16 cellular contexts compared by ENCODE assay signal in the genomic region with DNA sequence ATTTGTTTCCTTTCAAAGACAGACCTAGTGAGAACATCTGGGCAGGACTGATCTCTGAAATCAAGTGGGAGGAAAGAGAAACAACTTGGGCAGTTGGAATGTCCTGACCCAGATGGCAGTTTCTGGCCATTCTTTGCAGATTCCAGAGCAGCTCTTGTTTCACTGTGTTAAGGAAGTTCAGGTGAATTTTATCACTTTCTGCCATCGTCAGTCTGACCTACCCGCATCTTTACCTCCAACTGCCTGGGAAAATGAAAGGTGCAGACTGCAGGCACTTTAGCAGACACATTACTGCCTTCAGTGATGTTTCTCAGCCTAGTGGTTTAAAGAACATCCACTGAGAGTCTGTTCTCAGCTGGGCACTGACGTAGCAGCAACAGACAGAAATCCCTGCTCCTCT.
A peak's percentile ranks its signal among the peaks of the same experiment; 100 is the strongest.
DNase-seq lines count a peak whose midpoint lies in the region; ATAC-seq, FAIRE-seq and TF ChIP-seq lines count a peak whose summit lies in the region.
"Had no signal": no experiment of that assay in that cellular context is flagged by ENCODE, and none has a peak within 500 bp of the region (broad histone marks: within the 10 kb centered on the region; RNA-seq: fewer than 3 reads in every experiment).

No MANE protein-coding gene starts in this region.

- intact Hi-C loops in body of pancreas (cut with DNase I), result no loop called here

- H3K9ac ChIP-seq in adipocyte (ENCODE audit: low read length) (no peak overlapping the region), neural progenitor cell (no peak overlapping the region)
- H3K9ac ChIP-seq: GM23248 had no signal

- no peak for TF ChIP-seq POLR2A in body of pancreas (IDR thresholded peaks at IDR 0.05)

- H3K36me3 ChIP-seq in adipocyte (ENCODE audit: control insufficient read depth, insufficient read depth, low read length, severe bottlenecking), result no peaks in the 10 kb centered on the region
- peaks cover 5% of the 10 kb centered on the region for H3K36me3 ChIP-seq in neural progenitor cell
- H3K36me3 ChIP-seq in small intestine (ENCODE audit: control insufficient read depth in 2 of 2, insufficient read depth in 2 of 2, low read length in 2 of 2), result no peaks in the 10 kb centered on the region
- no peaks in the 10 kb centered on the region for H3K36me3 ChIP-seq in body of pancreas (replicated peaks in 1 of 2; ENCODE audit: insufficient read depth in 1 of 2, low read depth in 2 of 2)

- H4K20me1 ChIP-seq in neural progenitor cell (ENCODE audit: low read depth), result peaks cover 15% of the 10 kb centered on the region

- no peak overlapping the region for H3K4me2 ChIP-seq in neural progenitor cell

- no peaks in the 10 kb centered on the region for H3K4me1 ChIP-seq in adipocyte (ENCODE audit: control insufficient read depth, insufficient read depth, low read length)
- H3K4me1 ChIP-seq in neural progenitor cell, result peaks cover 9% of the 10 kb centered on the region
- H3K4me1 ChIP-seq in small intestine (ENCODE audit: control insufficient read depth in 2 of 2, insufficient read depth in 1 of 2, low read depth in 1 of 2, low read length in 1 of 2), result no peaks in the 10 kb centered on the region
- no peaks in the 10 kb centered on the region for H3K4me1 ChIP-seq in body of pancreas

- H3K9me3 ChIP-seq in adipocyte (ENCODE audit: control insufficient read depth, low read length) (peaks cover 12% of the 10 kb centered on the region), neural progenitor cell (ENCODE audit: low read depth) (peaks cover 6% of the 10 kb centered on the region), small intestine (ENCODE audit: control insufficient read depth, low read depth) (no peaks in the 10 kb centered on the region), body of pancreas (no peaks in the 10 kb centered on the region)

- H3K4me1 Mint-ChIP-seq in glutamatergic neuron (ENCODE audit: low read depth, unreplicated experiment) (peaks cover 8% of the 10 kb centered on the region), neural progenitor cell (no peaks in the 10 kb centered on the region)
- H3K4me1 Mint-ChIP-seq: B cell had no signal

- H3K4me3 ChIP-seq in adipocyte (ENCODE audit: low read length) (no peak overlapping the region), neural progenitor cell (no peak overlapping the region), small intestine (ENCODE audit: low read depth in 1 of 2, low read length in 2 of 2) (no peak overlapping the region), body of pancreas (no peak overlapping the region)
- H3K4me3 ChIP-seq: GM23248 had no signal

- TF ChIP-seq CTCF in glutamatergic neuron (IDR thresholded peaks at IDR 0.05; ENCODE audit: partially characterized antibody, unreplicated experiment) (no peak), neural progenitor cell (IDR thresholded peaks at IDR 0.05) (no peak), body of pancreas (IDR thresholded peaks at IDR 0.05) (no peak)

- ATAC-seq in body of pancreas, result no peak

- H3K27ac Mint-ChIP-seq in glutamatergic neuron (ENCODE audit: unreplicated experiment), result peak overlapping the region; percentile 8
- H3K27ac Mint-ChIP-seq in neural progenitor cell, result no peak overlapping the region
- H3K27ac Mint-ChIP-seq: B cell; CD4-positive, alpha-beta T cell had no signal

- H3K36me3 Mint-ChIP-seq in glutamatergic neuron (ENCODE audit: unreplicated experiment) (peaks cover 11% of the 10 kb centered on the region), neural progenitor cell (peaks cover 5% of the 10 kb centered on the region)

- peak; percentile 29 for DNase-seq in adipocyte (ENCODE audit: low read depth)
- DNase-seq in glutamatergic neuron, result no peak
- peak; percentile 6 for DNase-seq in neural progenitor cell (ENCODE audit: low spot score)
- DNase-seq in small intestine, result peak; percentile 19
- no peak for DNase-seq in activated CD4-positive, CD25-positive, alpha-beta regulatory T cell treated with anti-CD3 and anti-CD28 coated beads, Interleukin-2, amount 50 U/mL, for 72 hours
- no peak for DNase-seq in NCI-H2171 (lab: John Stamatoyannopoulos, UW)
- no peak for DNase-seq in body of pancreas
- DNase-seq in amygdala (lab: John Stamatoyannopoulos, UW), result no peak
- DNase-seq: C1 segment of cervical spinal cord; Calu3; CD4-positive, alpha-beta T cell; DMS 273 treated with DMSO at 0.1 percent for 48 hours; GM23248; H7 had no signal

- peaks cover 5% of the 10 kb centered on the region for H3K79me2 ChIP-seq in neural progenitor cell (ENCODE audit: low read depth)

- no peak for FAIRE-seq in small intestine (lab: Jason Lieb, UNC)
- FAIRE-seq: A204.1 had no signal

- H3F3A ChIP-seq in neural progenitor cell (ENCODE audit: low read depth), result peaks cover 5% of the 10 kb centered on the region

- 31 to 67% (median 34%) methylated on average over 3 of the region's 3 CpGs for WGBS in small intestine, 3 donors
- 36 to 44% methylated on average over 3 of the region's 3 CpGs for WGBS in body of pancreas, 2 donors

- H3K27me3 Mint-ChIP-seq in glutamatergic neuron (ENCODE audit: unreplicated experiment), result no peaks in the 10 kb centered on the region
- peaks cover 2% of the 10 kb centered on the region for H3K27me3 Mint-ChIP-seq in neural progenitor cell (ENCODE audit: insufficient read depth, low read depth)
- H3K27me3 Mint-ChIP-seq: B cell had no signal

- H3K27me3 ChIP-seq in adipocyte (replicated peaks; ENCODE audit: control insufficient read depth, insufficient read depth, low read length) (no peaks in the 10 kb centered on the region), neural progenitor cell (no peaks in the 10 kb centered on the region), small intestine (ENCODE audit: control insufficient read depth in 2 of 2, insufficient read depth in 2 of 2, low read length in 2 of 2) (no peaks in the 10 kb centered on the region), body of pancreas (no peaks in the 10 kb centered on the region)

- no peak overlapping the region for H3K4me3 Mint-ChIP-seq in glutamatergic neuron (ENCODE audit: unreplicated experiment)
- no peak overlapping the region for H3K4me3 Mint-ChIP-seq in neural progenitor cell
- H3K4me3 Mint-ChIP-seq: B cell; CD4-positive, alpha-beta T cell had no signal

- H3K27ac ChIP-seq in neural progenitor cell (peak overlapping the region; percentile 10), small intestine (ENCODE audit: low read depth in 1 of 2, low read length in 1 of 2) (no peak overlapping the region), body of pancreas (no peak overlapping the region)
- H3K27ac ChIP-seq: GM23248 had no signal

- no peak overlapping the region for H2AFZ ChIP-seq in neural progenitor cell (replicated peaks)
- H2AFZ ChIP-seq: GM23248 had no signal

- H3K9me3 Mint-ChIP-seq in glutamatergic neuron (ENCODE audit: unreplicated experiment) (peaks cover 4% of the 10 kb centered on the region), neural progenitor cell (peaks cover 5% of the 10 kb centered on the region)

Comparison
In these comparisons a context has a peak if more than half of its experiments do, and no peak if none do; other contexts are left out.
1. DNase-seq: peak in adipocyte (single experiment), neural progenitor cell (single experiment) and small intestine (single experiment); none in glutamatergic neuron (single experiment), activated CD4-positive, CD25-positive, alpha-beta regulatory T cell treated with anti-CD3 and anti-CD28 coated beads, Interleukin-2, amount 50 U/mL, for 72 hours (single experiment), NCI-H2171 (single experiment), body of pancreas (0 of 4) and amygdala (0 of 56).